ENCODE assay signal across 18 cellular contexts in genomic region chr20:21312813-21313471, GRCh38.
"Had no signal": no experiment of that assay in that cellular context is flagged by ENCODE, and none has a peak within 500 bp of the region (broad histone marks: within the 10 kb centered on the region; RNA-seq: fewer than 3 reads in every experiment).

No MANE protein-coding gene starts in this region.

- H3K9me3 Mint-ChIP-seq: activated naive CD4-positive, alpha-beta T cell treated with anti-CD3 and anti-CD28 coated beads for 36 hours had no signal

- DNase-seq: activated CD4-positive, alpha-beta T cell treated with anti-CD3 and anti-CD28 coated beads, Interleukin-2, amount 10 ng/mL, durations not matched to agents 7 days and 5 days; activated CD4-positive, CD25-positive, alpha-beta regulatory T cell; activated CD8-positive, alpha-beta memory T cell treated with anti-CD3 and anti-CD28 coated beads for 24 hours; activated naive CD4-positive, alpha-beta T cell treated with anti-CD3 and anti-CD28 coated beads for 36 hours; foreskin fibroblast; hypothalamus; kidney; left ventricle myocardium superior; nephron progenitor cell; right cardiac atrium; stimulated activated CD4-positive, alpha-beta T cell treated with anti-CD3 and anti-CD28 coated beads, Interleukin-4, amount 100 ng/mL, for 4 hours; stimulated activated CD8-positive, alpha-beta memory T cell treated with anti-CD3 and anti-CD28 coated beads, Interleukin-4, amount 100 ng/mL, for 48 hours; stimulated activated naive CD8-positive, alpha-beta T cell treated with anti-CD3 and anti-CD28 coated beads, Interleukin-15, Interleukin-2, amounts not matched to agents 100 U/mL and 50 U/mL, for 24 hours had no signal

- H3K27ac Mint-ChIP-seq: activated CD4-positive, alpha-beta T cell treated with anti-CD3 and anti-CD28 coated beads, Interleukin-2, amount 10 ng/mL, durations not matched to agents 7 days and 5 days; activated naive CD4-positive, alpha-beta T cell treated with anti-CD3 and anti-CD28 coated beads for 36 hours; activated T-helper 1 cell treated with anti-CD3 and anti-CD28 coated beads, Interleukin-12 subunit alpha, Interleukin-12 subunit beta, Interleukin-2, Interleukin-4 antibody, amounts not matched to agents 30 ng/mL and 10 ng/mL and 1 ng/mL, durations not matched to agents 14 hours and 24 hours and 36 hours; nephron progenitor cell; T-helper 1 cell treated with Interleukin-12 subunit alpha and Interleukin-12 subunit beta and Interleukin-4 antibody, amounts not matched to agents 30 μg/mL and 1 μg/mL, for 36 hours; type B pancreatic cell had no signal

- H3K27ac ChIP-seq: prostate gland had no signal

- ATAC-seq: left ventricle myocardium superior; right cardiac atrium; stimulated activated naive CD8-positive, alpha-beta T cell treated with anti-CD3 and anti-CD28 coated beads, Interleukin-15, Interleukin-2, amounts not matched to agents 100 U/mL and 50 U/mL, for 24 hours had no signal

- H3K4me3 ChIP-seq: prostate gland, smooth muscle cell had no signal

- H3K9me3 ChIP-seq: prostate gland had no signal

- H3K27me3 Mint-ChIP-seq: activated CD4-positive, alpha-beta T cell treated with anti-CD3 and anti-CD28 coated beads, Interleukin-2, amount 10 ng/mL, durations not matched to agents 7 days and 5 days; type B pancreatic cell had no signal

- H3K4me3 Mint-ChIP-seq: activated CD4-positive, alpha-beta T cell treated with anti-CD3 and anti-CD28 coated beads, Interleukin-2, amount 10 ng/mL, durations not matched to agents 7 days and 5 days; activated naive CD4-positive, alpha-beta T cell treated with anti-CD3 and anti-CD28 coated beads for 36 hours; activated T-helper 1 cell treated with anti-CD3 and anti-CD28 coated beads, Interleukin-12 subunit alpha, Interleukin-12 subunit beta, Interleukin-2, Interleukin-4 antibody, amounts not matched to agents 30 ng/mL and 10 ng/mL and 1 ng/mL, durations not matched to agents 14 hours and 24 hours and 36 hours; nephron progenitor cell; T-helper 1 cell treated with Interleukin-12 subunit alpha and Interleukin-12 subunit beta and Interleukin-4 antibody, amounts not matched to agents 30 μg/mL and 1 μg/mL, for 36 hours; type B pancreatic cell had no signal

- H3K36me3 ChIP-seq: prostate gland had no signal
